In the genomic region with DNA sequence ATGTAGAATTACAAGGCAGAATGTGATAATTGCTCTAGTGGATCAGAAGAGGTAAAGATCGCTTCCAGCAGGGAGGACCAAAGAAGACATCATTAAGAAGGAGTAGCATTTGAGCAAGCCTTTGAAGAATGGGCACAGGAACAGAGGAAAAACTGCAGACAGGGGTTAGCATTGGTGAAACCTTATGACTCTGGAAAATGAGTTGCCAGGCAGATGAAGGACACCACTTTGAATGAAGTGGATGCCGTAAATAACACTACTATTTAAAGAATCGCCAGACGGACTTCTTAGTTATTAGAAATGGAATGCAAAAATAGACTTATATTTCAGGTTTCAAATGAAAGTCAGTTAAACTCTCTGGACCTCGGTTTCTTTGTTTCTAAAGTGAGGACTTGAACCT, we compare ENCODE assay signal across 16 cellular contexts.
DNase-seq lines count a peak whose midpoint lies in the region; ATAC-seq and TF ChIP-seq lines count a peak whose summit lies in the region.
"Had no signal": no experiment of that assay in that cellular context is flagged by ENCODE, and none has a peak within 500 bp of the region (broad histone marks: within the 10 kb centered on the region; RNA-seq: fewer than 3 reads in every experiment).

No MANE protein-coding gene starts in this region.

- peak; percentile 22 for DNase-seq in SK-MEL-5 (ENCODE audit: low read depth, low spot score)
- no peak for DNase-seq in left ventricle myocardium superior
- no peak for DNase-seq in psoas muscle
- DNase-seq in NCI-H2029 treated with DMSO at 0.1 percent for 48 hours (lab: John Stamatoyannopoulos, UW), result no peak
- DNase-seq: BE2C, DMS53, GDM1, Karpas-422, NCI-H1417, NCI-H1694 treated with DMSO at 0.1 percent for 48 hours, NCI-H510A, SJCRH30 had no signal

- intact Hi-C loops in left ventricle myocardium superior (cut with micrococcal nuclease) (loop anchor here (5.0 kb wide), 1 partner anchor 35 kb away; no protein-coding TSS in a partner anchor), psoas muscle (cut with DNase I) (no loop called here)

- no peaks in the 10 kb centered on the region for H3K36me3 ChIP-seq in KMS-11 (ENCODE audit: insufficient read depth)
- no peaks in the 10 kb centered on the region for H3K36me3 ChIP-seq in psoas muscle (ENCODE audit: insufficient read depth in 1 of 2, low read depth in 1 of 2)
- H3K36me3 ChIP-seq: BE2C had no signal

- TF ChIP-seq CTCF in KMS-11 (conservative IDR thresholded peaks at IDR 0.05; ENCODE audit: low read depth, low read length) (no peak), psoas muscle (IDR thresholded peaks at IDR 0.05) (no peak)

- WGBS in psoas muscle, 3 donors, result 31 to 41% (median 37%) methylated on average over 5 of the region's 5 CpGs

- H3K27me3 ChIP-seq in KMS-11 (ENCODE audit: insufficient read depth, low read depth), result no peaks in the 10 kb centered on the region
- no peaks in the 10 kb centered on the region for H3K27me3 ChIP-seq in psoas muscle (ENCODE audit: insufficient read depth in 3 of 3, low read length in 2 of 3)
- H3K27me3 ChIP-seq: BE2C, SJCRH30 had no signal

- H4K20me1 ChIP-seq in KMS-11 (ENCODE audit: insufficient read depth), result no peaks in the 10 kb centered on the region

- H3K4me1 ChIP-seq in KMS-11 (ENCODE audit: low read depth, poor library complexity, severe bottlenecking), result peaks cover 56% of the 10 kb centered on the region
- peaks cover 35% of the 10 kb centered on the region for H3K4me1 ChIP-seq in psoas muscle

- H2AFZ ChIP-seq in KMS-11 (ENCODE audit: low read depth), result no peak overlapping the region

- H3K79me2 ChIP-seq in KMS-11 (ENCODE audit: insufficient read depth, low read depth), result no peaks in the 10 kb centered on the region

- H3K9me3 ChIP-seq in psoas muscle, result no peaks in the 10 kb centered on the region
- H3K9me3 ChIP-seq: BE2C had no signal

- H3K27ac ChIP-seq in KMS-11 (peak overlapping the region; percentile 15; the same call in 1 of the 2 replicates), psoas muscle (peak overlapping the region; percentile 66)
- H3K27ac ChIP-seq: SJCRH30 had no signal

- peak overlapping the region; percentile 33 for H3K4me2 ChIP-seq in KMS-11

- H3K4me3 ChIP-seq in KMS-11 (IDR thresholded peaks at IDR 0.05; ENCODE audit: insufficient read depth, low read depth, low read length) (no peak overlapping the region), psoas muscle (peak overlapping the region; percentile 48)
- H3K4me3 ChIP-seq: SJCRH30 had no signal

- peak; percentile 81 for ATAC-seq in left ventricle myocardium superior
- peak; percentile 65 to 84 (median 74) for ATAC-seq in psoas muscle
- ATAC-seq in GM18505 (IDR thresholded peaks at IDR 0.05; ENCODE audit: unreplicated experiment), result no peak
- no peak for ATAC-seq in HG03354 (IDR thresholded peaks at IDR 0.05; ENCODE audit: poor library complexity, severe bottlenecking, unreplicated experiment)
- ATAC-seq: Panc1 had no signal

- no peak for TF ChIP-seq POLR2A in GM18505 (IDR thresholded peaks at IDR 0.05; ENCODE audit: borderline replicate concordance, extremely low read depth, insufficient read depth, insufficient read length)

- no peak overlapping the region for H3K9ac ChIP-seq in KMS-11

- in situ Hi-C loops in SK-MEL-5 (cut with HindIII; ENCODE audit: low pct_unique_long_range_greater_than_20kb, low sequenced_read_pairs), result no loop called here

Comparison
In these comparisons a context has a peak if more than half of its experiments do, and no peak if none do; other contexts are left out.
1. ATAC-seq: peak in left ventricle myocardium superior (single experiment) and psoas muscle (4 of 4); none in GM18505 (single experiment) and HG03354 (single experiment).